In the genomic region with DNA sequence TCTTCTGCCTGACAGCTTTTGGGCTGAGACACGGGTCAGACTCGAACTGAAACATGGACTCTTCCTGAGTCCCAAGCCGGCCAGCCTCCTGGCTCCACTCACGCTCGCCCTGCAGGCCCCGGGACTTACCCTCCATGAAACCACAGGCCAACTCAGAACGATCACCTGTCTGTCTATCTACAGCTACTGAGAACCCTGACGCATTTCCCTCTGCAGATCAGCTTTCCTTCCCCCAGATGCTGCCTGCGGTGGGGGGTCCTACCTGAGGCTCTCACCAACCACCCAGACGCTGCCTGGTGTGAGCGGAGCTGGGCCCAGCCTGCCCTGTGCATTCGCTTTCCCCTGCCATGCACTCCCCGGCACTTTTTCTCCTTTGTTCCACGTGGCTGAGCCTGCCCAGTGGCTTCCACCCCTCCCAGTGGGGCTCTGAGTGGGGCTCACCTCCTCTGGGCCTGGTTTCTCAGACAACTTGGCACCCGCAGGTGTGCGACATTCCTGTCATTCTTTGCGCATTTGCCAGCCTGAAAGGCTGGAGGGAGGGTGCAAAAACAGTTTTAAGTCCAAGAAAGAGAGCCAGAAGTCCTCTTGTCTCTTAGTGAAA, we compare ENCODE assay signal across 10 cellular contexts.
DNase-seq lines count a peak whose midpoint lies in the region; ATAC-seq, FAIRE-seq and TF ChIP-seq lines count a peak whose summit lies in the region.
"Had no signal": no experiment of that assay in that cellular context is flagged by ENCODE, and none has a peak within 500 bp of the region (broad histone marks: within the 10 kb centered on the region; RNA-seq: fewer than 3 reads in every experiment).

No MANE protein-coding gene starts in this region.

- H4K5ac ChIP-seq in H1 (ENCODE audit: insufficient read length, low read depth, low read length) (peak overlapping the region; percentile 69), mesendoderm (ENCODE audit: low read length) (no peak overlapping the region)

- H4K8ac ChIP-seq in H1 (ENCODE audit: extremely low read depth, insufficient read depth, low read length): no peak overlapping the region
- H4K8ac ChIP-seq in mesendoderm (ENCODE audit: low read depth, low read length): no peak overlapping the region

- no peak overlapping the region for H2AFZ ChIP-seq in H1 (ENCODE audit: low read length)

- no peaks in the 10 kb centered on the region for H3K36me3 Mint-ChIP-seq in activated naive CD4-positive, alpha-beta T cell treated with anti-CD3 and anti-CD28 coated beads, Interleukin-2, amount 50 U/mL, for 72 hours

- peak overlapping the region; percentile 52; the same call in 1 of the 2 replicates for H2BK20ac ChIP-seq in H1 (ENCODE audit: low read length)

- TF ChIP-seq EP300 in Ishikawa (IDR thresholded peaks at IDR 0.05; ENCODE audit: borderline replicate concordance) (peak; percentile 93), H1 (IDR thresholded peaks at IDR 0.05; ENCODE audit: borderline replicate concordance in 1 of 2, low read depth in 2 of 2, low read length in 2 of 2) (peak in 1 of 2 experiments; percentile 48; a peak in 1 of 3 replicates)

- ATAC-seq in activated naive CD4-positive, alpha-beta T cell treated with anti-CD3 and anti-CD28 coated beads, Interleukin-2, amount 50 U/mL, for 72 hours: no peak

- peak overlapping the region; percentile 19 to 31; a peak in 3 of 4 replicates for H3K4me2 ChIP-seq in H1 (ENCODE audit: insufficient read depth in 1 of 2, low read depth in 2 of 2, low read length in 2 of 2)
- no peak overlapping the region for H3K4me2 ChIP-seq in mesendoderm (ENCODE audit: low read length)

- H3K56ac ChIP-seq in H1 (replicated peaks; ENCODE audit: insufficient read length, low read depth, low read length) (no peak overlapping the region), mesendoderm (ENCODE audit: low read length) (peak overlapping the region; percentile 71)

- H2BK15ac ChIP-seq in H1 (ENCODE audit: low read length) (peak overlapping the region; percentile 94), mesendoderm (replicated peaks; ENCODE audit: low read depth) (no peak overlapping the region)

- H3K23ac ChIP-seq in H1 (ENCODE audit: insufficient read length) (no peak overlapping the region), mesendoderm (ENCODE audit: low read length) (no peak overlapping the region)

- no peak overlapping the region for H3K14ac ChIP-seq in H1 (ENCODE audit: insufficient read length)

- TF ChIP-seq CTCF in H1 (IDR thresholded peaks at IDR 0.05; ENCODE audit: control extremely low read depth in 1 of 3, insufficient read depth in 1 of 3, low read depth in 1 of 3, low read length in 3 of 3): no peak
- TF ChIP-seq CTCF in A673 (conservative IDR thresholded peaks at IDR 0.05; ENCODE audit: low read depth, low read length): no peak

- peak overlapping the region in 1 of 4 experiments; percentile 45; a peak in 2 of 7 replicates for H3K9ac ChIP-seq in H1 (replicated peaks in 1 of 4; ENCODE audit: extremely low read depth in 1 of 4, low read depth in 3 of 4, low read length in 3 of 4)
- H3K9ac ChIP-seq in mesendoderm (ENCODE audit: low read length): no peak overlapping the region

- H3K27ac Mint-ChIP-seq in activated naive CD4-positive, alpha-beta T cell treated with anti-CD3 and anti-CD28 coated beads, Interleukin-2, amount 50 U/mL, for 72 hours: no peak overlapping the region

- H4K91ac ChIP-seq in H1 (replicated peaks; ENCODE audit: insufficient read length, low read length): peak overlapping the region; percentile 77

- no peaks in the 10 kb centered on the region; a peak in 1 of 7 replicates for H3K27me3 ChIP-seq in H1 (replicated peaks in 1 of 4; ENCODE audit: control insufficient read depth in 3 of 4, extremely low read depth in 1 of 4, insufficient read depth in 3 of 4, low read length in 3 of 4)
- H3K27me3 ChIP-seq in mesendoderm (ENCODE audit: insufficient read depth, low read length, poor library complexity): no peaks in the 10 kb centered on the region
- H3K27me3 ChIP-seq in A673 (replicated peaks; ENCODE audit: insufficient read depth, low read depth, low read length, poor library complexity): no peaks in the 10 kb centered on the region
- H3K27me3 ChIP-seq: brain microvascular endothelial cell had no signal

- WGBS in H1 (ENCODE audit: extremely low coverage in 1 of 2, insufficient coverage in 1 of 2, insufficient read length in 1 of 2, insufficient replicate concordance in 2 of 2, low coverage in 1 of 2, low lambda C conversion rate in 2 of 2, missing lambda C conversion rate in 1 of 2), 2 experiments: 36% methylated on average over 16 of the region's 17 CpGs; no CpG with 5 or more reads in 1 of the 2 experiments
- no CpG with 5 or more reads among the region's 17 CpGs for WGBS in mesendoderm (ENCODE audit: extremely low coverage, insufficient coverage, low lambda C conversion rate)

- H2AK5ac ChIP-seq in H1 (ENCODE audit: low read depth, low read length): no peak overlapping the region
- no peak overlapping the region for H2AK5ac ChIP-seq in mesendoderm (ENCODE audit: low read length)

- H3K9me3 Mint-ChIP-seq in activated naive CD4-positive, alpha-beta T cell treated with anti-CD3 and anti-CD28 coated beads, Interleukin-2, amount 50 U/mL, for 72 hours: no peaks in the 10 kb centered on the region

- H3K79me1 ChIP-seq in H1 (ENCODE audit: low read depth, low read length) (no peaks in the 10 kb centered on the region), mesendoderm (ENCODE audit: low read length) (no peaks in the 10 kb centered on the region)

- H4K20me1 ChIP-seq in H1 (replicated peaks in 1 of 2; ENCODE audit: control insufficient read depth in 1 of 2, insufficient read depth in 2 of 2, low read length in 2 of 2): no peaks in the 10 kb centered on the region

- intact Hi-C loops in A673 (cut with micrococcal nuclease; ENCODE audit: unreplicated experiment): no loop called here

- H3K36me3 ChIP-seq in H1 (ENCODE audit: control insufficient read depth in 2 of 4, insufficient read depth in 4 of 4, low read length in 3 of 4): no peaks in the 10 kb centered on the region
- no peaks in the 10 kb centered on the region for H3K36me3 ChIP-seq in mesendoderm (ENCODE audit: control insufficient read depth, insufficient read depth, low read length)
- H3K36me3 ChIP-seq in A673 (ENCODE audit: insufficient read depth, low read length, poor library complexity, severe bottlenecking): no peaks in the 10 kb centered on the region
- H3K36me3 ChIP-seq: brain microvascular endothelial cell had no signal

- H3K79me2 ChIP-seq in H1 (ENCODE audit: control insufficient read depth in 1 of 2, insufficient read depth in 2 of 2, low read length in 2 of 2): no peaks in the 10 kb centered on the region
- H3K79me2 ChIP-seq in mesendoderm (ENCODE audit: control insufficient read depth, insufficient read depth, low read length): no peaks in the 10 kb centered on the region

- H3K4me3 ChIP-seq in H1 (ENCODE audit: extremely low read depth in 1 of 4, insufficient read depth in 2 of 4, low read depth in 3 of 4, low read length in 4 of 4): no peak overlapping the region
- no peak overlapping the region for H3K4me3 ChIP-seq in mesendoderm (ENCODE audit: low read length)
- H3K4me3 ChIP-seq in A673 (ENCODE audit: low read depth, low read length, poor library complexity, severe bottlenecking): no peak overlapping the region

- POLR2A ChIA-PET in H1 (lab: Charles Lee; ENCODE audit: partially characterized antibody): interaction anchor here (1.0 to 1.1 kb wide), 2 partner anchors 17 to 47 kb away, joined by 3 to 4 read pairs; no protein-coding TSS in a partner anchor
- POLR2A ChIA-PET in A673 (lab: Charles Lee; ENCODE audit: low non-redundant PET): no interaction called here

- H3K27ac ChIP-seq in H1 (ENCODE audit: low read depth, low read length): peak overlapping the region; percentile 46; the same call in 1 of the 2 replicates
- no peak overlapping the region for H3K27ac ChIP-seq in mesendoderm (ENCODE audit: low read depth, low read length)
- no peak overlapping the region for H3K27ac ChIP-seq in A673 (ENCODE audit: low read depth, low read length, poor library complexity, severe bottlenecking)
- H3K27ac ChIP-seq: brain microvascular endothelial cell had no signal

- CTCF ChIA-PET in H1 (lab: Charles Lee; ENCODE audit: partially characterized antibody) (no interaction called here), A673 (lab: Charles Lee) (no interaction called here)

- DNase-seq in A172 (ENCODE audit: low spot score): peak; percentile 62
- DNase-seq in H1 (ENCODE audit: low read depth in 1 of 2, low spot score in 2 of 2): peak in 1 of 2 experiments; percentile 66
- peak; percentile 85 for DNase-seq in mesendoderm
- DNase-seq in central memory CD4-positive, alpha-beta T cell: no peak
- DNase-seq in A673 (ENCODE audit: low spot score): no peak
- DNase-seq in activated naive CD4-positive, alpha-beta T cell treated with anti-CD3 and anti-CD28 coated beads, Interleukin-2, amount 50 U/mL, for 72 hours (ENCODE audit: low spot score in 2 of 2): no peak
- no peak for DNase-seq in SW 1271 (lab: John Stamatoyannopoulos, UW)
- DNase-seq: brain microvascular endothelial cell, NCI-H1417 treated with DMSO at 0.1 percent for 48 hours had no signal

- peak; percentile 26; the same call in 1 of the 2 replicates for TF ChIP-seq RAD21 in Ishikawa (IDR thresholded peaks at IDR 0.05; ENCODE audit: low read depth)
- no peak for TF ChIP-seq RAD21 in H1 (IDR thresholded peaks at IDR 0.05 in 1 of 2, conservative IDR thresholded peaks at IDR 0.05 in 1 of 2; ENCODE audit: low read depth in 2 of 2, low read length in 2 of 2)

- peak; percentile 13 for FAIRE-seq in H1 (lab: Jason Lieb, UNC)

- H3K9me3 ChIP-seq in H1 (ENCODE audit: insufficient read depth in 2 of 2, low read depth in 1 of 2, low read length in 1 of 2) (0 out of 4 replicates have a peak, but pooled peaks cover 0 to 1% of the 10 kb centered on the region in 2 experiments), A673 (ENCODE audit: low read depth, low read length, poor library complexity, severe bottlenecking) (no peaks in the 10 kb centered on the region)

- peak overlapping the region; percentile 90 for H2BK5ac ChIP-seq in H1 (ENCODE audit: low read depth, low read length)
- no peak overlapping the region for H2BK5ac ChIP-seq in mesendoderm (ENCODE audit: low read length)

- H2BK12ac ChIP-seq in H1 (ENCODE audit: low read depth, low read length): peak overlapping the region; percentile 99

- H3K4ac ChIP-seq in H1 (replicated peaks; ENCODE audit: insufficient read length, low read depth, low read length): peak overlapping the region; percentile 58
- no peak overlapping the region for H3K4ac ChIP-seq in mesendoderm (ENCODE audit: low read depth, low read length)

- peaks cover 5% of the 10 kb centered on the region; the same call in 1 of the 2 replicates for H3K23me2 ChIP-seq in H1 (ENCODE audit: low read depth, low read length)

- H3K18ac ChIP-seq in H1 (ENCODE audit: extremely low read depth, low read length) (peak overlapping the region; percentile 78), mesendoderm (ENCODE audit: low read length) (no peak overlapping the region)

- TF ChIP-seq POLR2A in H1 (IDR thresholded peaks at IDR 0.05; ENCODE audit: control extremely low read depth in 1 of 2, low read depth in 2 of 2, low read length in 2 of 2): no peak

- peak overlapping the region; percentile 43 for H2BK120ac ChIP-seq in H1 (replicated peaks; ENCODE audit: low read depth, low read length)
- H2BK120ac ChIP-seq in mesendoderm (ENCODE audit: low read depth, low read length): no peak overlapping the region

- H3K4me1 ChIP-seq in H1 (replicated peaks in 1 of 4; ENCODE audit: control insufficient read depth in 3 of 4, insufficient read depth in 4 of 4, low read length in 3 of 4): peaks cover 9 to 25% (median 16%) of the 10 kb centered on the region in 4 experiments
- peaks cover 7% of the 10 kb centered on the region for H3K4me1 ChIP-seq in mesendoderm (ENCODE audit: control insufficient read depth, low read depth, low read length)
- peaks cover 3% of the 10 kb centered on the region for H3K4me1 ChIP-seq in A673 (ENCODE audit: insufficient read depth, low read length, poor library complexity, severe bottlenecking)

- BruUV-seq in A673 (replicated peaks; lab: Mats Ljungman, UMichigan): no TSS peak

Comparison
In these comparisons a context has a peak if more than half of its experiments do, and no peak if none do; other contexts are left out.
1. DNase-seq: peak in A172 (single experiment) and mesendoderm (single experiment); none in central memory CD4-positive, alpha-beta T cell (single experiment), A673 (single experiment), activated naive CD4-positive, alpha-beta T cell treated with anti-CD3 and anti-CD28 coated beads, Interleukin-2, amount 50 U/mL, for 72 hours (0 of 2) and SW 1271 (0 of 2).